17 cellular contexts compared by ENCODE assay signal in genomic region chr1:23817633-23818032, GRCh38. TPM values are rescaled to one million over a fixed set of nuclear protein-coding genes. Genes with fewer than 3 reads are reported as not detected.
DNase-seq lines count a peak whose midpoint lies in the region; ATAC-seq and TF ChIP-seq lines count a peak whose summit lies in the region.
"Had no signal": no experiment of that assay in that cellular context is flagged by ENCODE, and none has a peak within 500 bp of the region (broad histone marks: within the 10 kb centered on the region; RNA-seq: fewer than 3 reads in every experiment).

No MANE protein-coding gene starts in this region.

- H3K36me3 ChIP-seq in OCI-LY3 (replicated peaks; ENCODE audit: low read depth, low read length): peaks cover 16% of the 10 kb centered on the region
- H3K36me3 ChIP-seq in MG63: no peaks in the 10 kb centered on the region
- peaks cover 3 to 78% of the 10 kb centered on the region in 2 donors for H3K36me3 ChIP-seq in psoas muscle (ENCODE audit: insufficient read depth in 1 of 2, low read depth in 1 of 2)

- H3K4me3 ChIP-seq in OCI-LY3 (ENCODE audit: low read length) (no peak overlapping the region), MG63 (no peak overlapping the region), psoas muscle (no peak overlapping the region)
- H3K4me3 ChIP-seq: BLaER1 treated with 17β-estradiol and CSF1 and Interleukin-3, amounts not matched to agents 10 nM and 100 nM; K562 had no signal

- peak; percentile 52 for ATAC-seq in GM18907 (IDR thresholded peaks at IDR 0.05; ENCODE audit: unreplicated experiment)
- ATAC-seq in HG03108 (IDR thresholded peaks at IDR 0.05; ENCODE audit: unreplicated experiment): peak; percentile 62
- ATAC-seq in stimulated activated memory B cell treated with anti-CD40 and anti-IgM and Interleukin-4, amounts not matched to agents 10 μg/mL and 1 μg/mL and 100 μg/mL, for 72 hours: no peak
- no peak for ATAC-seq in psoas muscle
- ATAC-seq: CD8-positive, alpha-beta T cell had no signal

- peaks cover 15% of the 10 kb centered on the region for H3K4me1 Mint-ChIP-seq in stimulated activated memory B cell treated with anti-CD40 and anti-IgM and Interleukin-4, amounts not matched to agents 10 μg/mL and 1 μg/mL and 100 μg/mL, for 72 hours
- H3K4me1 Mint-ChIP-seq: B cell had no signal

- no peak overlapping the region for H3K9ac ChIP-seq in OCI-LY3 (ENCODE audit: low read length)

- H3K9me3 ChIP-seq in OCI-LY3 (ENCODE audit: insufficient read depth, low read length) (no peaks in the 10 kb centered on the region), MG63 (no peaks in the 10 kb centered on the region), psoas muscle (no peaks in the 10 kb centered on the region)
- H3K9me3 ChIP-seq: BLaER1 treated with 17β-estradiol and CSF1 and Interleukin-3, amounts not matched to agents 10 nM and 100 nM had no signal

- no peaks in the 10 kb centered on the region for H3K27me3 Mint-ChIP-seq in stimulated activated memory B cell treated with anti-CD40 and anti-IgM and Interleukin-4, amounts not matched to agents 10 μg/mL and 1 μg/mL and 100 μg/mL, for 72 hours
- H3K27me3 Mint-ChIP-seq: B cell had no signal

- intact Hi-C loops in psoas muscle (cut with DNase I): no loop called here

- H3K27me3 ChIP-seq in OCI-LY3 (ENCODE audit: low read depth, low read length): no peaks in the 10 kb centered on the region
- H3K27me3 ChIP-seq in MG63: no peaks in the 10 kb centered on the region
- no peaks in the 10 kb centered on the region for H3K27me3 ChIP-seq in psoas muscle (ENCODE audit: insufficient read depth in 3 of 3, low read length in 2 of 3)
- H3K27me3 ChIP-seq: BLaER1 treated with 17β-estradiol and CSF1 and Interleukin-3, amounts not matched to agents 10 nM and 100 nM had no signal

- H3K27ac ChIP-seq in OCI-LY3 (ENCODE audit: low read length) (peak overlapping the region; percentile 27; the same call in 1 of the 2 replicates), psoas muscle (no peak overlapping the region)

- 89 to 95% (median 91%) methylated on average over 3 of the region's 3 CpGs for WGBS in psoas muscle, 3 donors

- DNase-seq in Kasumi-1 (lab: John Stamatoyannopoulos, UW) (no peak), MG63 (no peak), psoas muscle (no peak)
- DNase-seq: CD8-positive, alpha-beta T cell; DMS 273 treated with DMSO at 0.1 percent for 48 hours; DMS53; DND-41; EL; HCEC 1CT; IMR-90 had no signal

- H3K27ac Mint-ChIP-seq in stimulated activated memory B cell treated with anti-CD40 and anti-IgM and Interleukin-4, amounts not matched to agents 10 μg/mL and 1 μg/mL and 100 μg/mL, for 72 hours: peak overlapping the region; percentile 48
- H3K27ac Mint-ChIP-seq: B cell; CD8-positive, alpha-beta T cell had no signal

- no peak overlapping the region for H2AFZ ChIP-seq in OCI-LY3 (ENCODE audit: low read depth, low read length)

- H3K9me3 Mint-ChIP-seq in stimulated activated memory B cell treated with anti-CD40 and anti-IgM and Interleukin-4, amounts not matched to agents 10 μg/mL and 1 μg/mL and 100 μg/mL, for 72 hours: no peaks in the 10 kb centered on the region
- H3K9me3 Mint-ChIP-seq: CD8-positive, alpha-beta T cell had no signal

- H3K79me2 ChIP-seq in OCI-LY3 (ENCODE audit: low read length): no peaks in the 10 kb centered on the region

- TF ChIP-seq CTCF in OCI-LY3 (IDR thresholded peaks at IDR 0.05; ENCODE audit: low read depth, low read length) (no peak), psoas muscle (IDR thresholded peaks at IDR 0.05) (no peak)

- peak overlapping the region; percentile 35 for H3K4me2 ChIP-seq in OCI-LY3 (ENCODE audit: low read length)

- H3K36me3 Mint-ChIP-seq in stimulated activated memory B cell treated with anti-CD40 and anti-IgM and Interleukin-4, amounts not matched to agents 10 μg/mL and 1 μg/mL and 100 μg/mL, for 72 hours: peaks cover 39% of the 10 kb centered on the region

- no peaks in the 10 kb centered on the region for H4K20me1 ChIP-seq in OCI-LY3 (ENCODE audit: insufficient read depth, low read length)

- H3K4me3 Mint-ChIP-seq in stimulated activated memory B cell treated with anti-CD40 and anti-IgM and Interleukin-4, amounts not matched to agents 10 μg/mL and 1 μg/mL and 100 μg/mL, for 72 hours: no peak overlapping the region
- H3K4me3 Mint-ChIP-seq: B cell; CD8-positive, alpha-beta T cell had no signal

- H3K4me1 ChIP-seq in OCI-LY3 (ENCODE audit: low read length) (peaks cover 23% of the 10 kb centered on the region), psoas muscle (no peaks in the 10 kb centered on the region)

RNA-seq across cellular contexts. Expression of gene HMGCL, which starts 7.6 kb away (rescaled TPM):
- 27.6 and 41.0 TPM in 2 replicates for total RNA-seq in MG63 (2014; rRNA removed; shearing (Covaris generic); ENCODE audit: low replicate concordance)
- total RNA-seq in psoas muscle: 10 to 100 TPM; 27.2 to 55.4 (median 35.4) TPM
- 10 to 100 TPM; 19.6 to 38.4 (median 25.0) TPM for polyA plus RNA-seq in psoas muscle

RNA-seq across cellular contexts. Expression of gene GALE, which starts 17.1 kb away (rescaled TPM):
- total RNA-seq in MG63 (2014; rRNA removed; shearing (Covaris generic); ENCODE audit: low replicate concordance): 45.4 and 123 TPM in 2 replicates
- 1 to 10 TPM; 6.4 to 7.7 (median 6.9) TPM for total RNA-seq in psoas muscle
- 10 to 100 TPM in 2 of 3 donors, 1 to 10 TPM in 1; 8.5 to 69.9 (median 11.2) TPM for polyA plus RNA-seq in psoas muscle

RNA-seq across cellular contexts. Expression of gene LYPLA2, which starts 26.7 kb away (rescaled TPM):
- 38.5 and 68.6 TPM in 2 replicates for total RNA-seq in MG63 (2014; rRNA removed; shearing (Covaris generic); ENCODE audit: low replicate concordance)
- 10 to 100 TPM; 24.0 to 35.2 (median 28.6) TPM for total RNA-seq in psoas muscle
- polyA plus RNA-seq in psoas muscle: 10 to 100 TPM; 37.0 to 97.6 (median 43.3) TPM

RNA-seq across cellular contexts. Expression of gene PITHD1, which starts 39.4 kb away (rescaled TPM):
- total RNA-seq in MG63 (2014; rRNA removed; shearing (Covaris generic); ENCODE audit: low replicate concordance): 64.2 and 116 TPM in 2 replicates
- total RNA-seq in psoas muscle: 10 to 100 TPM; 53.4 to 72.1 (median 63.4) TPM
- 100 to 1,000 TPM in 2 of 3 donors, 10 to 100 TPM in 1; 45.2 to 162 (median 116) TPM for polyA plus RNA-seq in psoas muscle

RNA-seq across cellular contexts. Expression of gene FUCA1, which starts 50.5 kb away (rescaled TPM):
- total RNA-seq in MG63 (2014; rRNA removed; shearing (Covaris generic); ENCODE audit: low replicate concordance): 9.5 and 9.8 TPM in 2 replicates
- total RNA-seq in psoas muscle: 10 to 100 TPM in 1 of 4 donors, 1 to 10 TPM in 3; 8.2 to 12.5 (median 8.8) TPM
- 10 to 100 TPM in 1 of 3 donors, 1 to 10 TPM in 2; 5.9 to 17.3 (median 9.2) TPM for polyA plus RNA-seq in psoas muscle

Comparison
In these comparisons a context has a peak if more than half of its experiments do, and no peak if none do; other contexts are left out.
1. ATAC-seq: peak in GM18907 (single experiment) and HG03108 (single experiment); none in stimulated activated memory B cell treated with anti-CD40 and anti-IgM and Interleukin-4, amounts not matched to agents 10 μg/mL and 1 μg/mL and 100 μg/mL, for 72 hours (single experiment) and psoas muscle (0 of 4).